In the genomic region with DNA sequence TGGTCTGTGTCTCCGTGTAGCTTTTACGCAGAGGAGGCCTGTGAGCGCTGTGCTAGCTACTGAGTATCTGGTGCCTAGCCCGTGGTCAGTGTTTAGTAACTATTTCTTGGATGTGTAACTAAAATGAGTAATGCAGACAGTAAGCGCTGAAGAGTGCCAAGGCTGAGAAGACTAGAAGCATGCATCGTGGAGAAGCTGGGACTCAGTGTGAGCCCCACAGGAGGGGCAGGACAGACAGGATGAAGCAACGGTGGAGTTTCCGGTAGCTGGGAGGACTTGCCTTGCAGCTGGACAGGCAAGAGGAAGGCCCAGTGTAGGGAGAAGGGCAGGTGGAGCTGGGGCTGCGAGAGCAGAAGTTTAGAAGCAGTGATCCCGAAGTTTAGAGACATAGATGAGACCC, we compare ENCODE assay signal across 15 cellular contexts.
"Had no signal": no experiment of that assay in that cellular context is flagged by ENCODE, and none has a peak within 500 bp of the region (broad histone marks: within the 10 kb centered on the region; RNA-seq: fewer than 3 reads in every experiment).

No MANE protein-coding gene starts in this region.

- H3K27me3 ChIP-seq: neural progenitor cell had no signal

- ATAC-seq: activated T-helper 17 cell treated with anti-CD3 and anti-CD28 coated beads, Interleukin-2, amount 50 U/mL, for 72 hours; T-cell had no signal

- H2AFZ ChIP-seq: neural progenitor cell, parathyroid adenoma had no signal

- H3K27ac ChIP-seq: neural progenitor cell, parathyroid adenoma had no signal

- H3K4me3 ChIP-seq: lung, neural progenitor cell had no signal

- H3K4me1 ChIP-seq: neural progenitor cell had no signal

- H3K4me2 ChIP-seq: neural progenitor cell had no signal

- H3K9ac ChIP-seq: neural progenitor cell, parathyroid adenoma had no signal

- DNase-seq: activated CD4-positive, alpha-beta T cell treated with anti-CD3 and anti-CD28 coated beads, Interleukin-2, amount 50 U/mL, for 4 hours; activated naive CD4-positive, alpha-beta T cell treated with anti-CD3 and anti-CD28 coated beads, Interleukin-2, amount 10 ng/mL, durations not matched to agents 7 days and 5 days; activated T-cell treated with anti-CD3 and anti-CD28 coated beads for 4 hours; erythroblast; foreskin fibroblast; kidney glomerular epithelial cell; naive B cell; stimulated activated CD4-positive, alpha-beta T cell treated with anti-CD3 and anti-CD28 coated beads, Interleukin-12 subunit alpha, Interleukin-12 subunit beta, amount 100 ng/mL, for 4 hours; stimulated activated CD4-positive, alpha-beta T cell treated with anti-CD3 and anti-CD28 coated beads, Interleukin-2, amount 100 ng/mL, for 24 hours; T-cell; T-helper 9 cell had no signal

- H3K36me3 ChIP-seq: neural progenitor cell had no signal
